ENCODE assay signal across 19 cellular contexts in the genomic region with DNA sequence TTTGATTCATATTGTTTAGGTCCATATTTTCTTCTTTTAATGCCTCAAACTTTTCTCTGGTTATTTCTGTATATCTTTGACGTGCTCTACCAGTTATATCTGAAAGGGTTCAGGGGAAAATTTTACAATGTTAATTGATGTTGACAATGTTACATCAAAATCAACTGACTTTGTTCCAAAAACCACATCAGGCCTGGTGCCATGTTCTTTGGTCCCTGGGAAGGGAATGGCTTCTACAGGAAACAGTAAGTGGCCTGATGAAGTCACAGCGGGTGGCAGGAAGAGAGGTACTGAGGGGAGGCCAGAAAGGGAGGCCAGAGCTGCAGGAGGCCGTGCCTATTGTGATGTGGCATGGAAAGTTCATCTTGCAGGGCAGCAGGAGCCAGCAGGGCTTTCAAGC. TPM values are rescaled to one million over a fixed set of nuclear protein-coding genes. Genes with fewer than 3 reads are reported as not detected.
DNase-seq lines count a peak whose midpoint lies in the region; ATAC-seq and TF ChIP-seq lines count a peak whose summit lies in the region.
"Had no signal": no experiment of that assay in that cellular context is flagged by ENCODE, and none has a peak within 500 bp of the region (broad histone marks: within the 10 kb centered on the region; RNA-seq: fewer than 3 reads in every experiment).

No MANE protein-coding gene starts in this region.

- TF ChIP-seq CTCF in LNCaP clone FGC (IDR thresholded peaks at IDR 0.05; ENCODE audit: control insufficient read depth, extremely low read depth, insufficient read depth): no peak
- TF ChIP-seq CTCF in nephron progenitor cell (IDR thresholded peaks at IDR 0.05): no peak
- TF ChIP-seq CTCF in mesothelial cell of epicardium (IDR thresholded peaks at IDR 0.05; ENCODE audit: unreplicated experiment): no peak

- no peaks in the 10 kb centered on the region for H3K9me3 ChIP-seq in CD4-positive, alpha-beta memory T cell (ENCODE audit: control insufficient read depth in 1 of 2, low read length in 2 of 2)
- H3K9me3 ChIP-seq: A549 had no signal

- H3K4me1 Mint-ChIP-seq in CD4-positive, alpha-beta memory T cell: no peaks in the 10 kb centered on the region
- H3K4me1 Mint-ChIP-seq in nephron progenitor cell (no peaks in the 10 kb centered on the region), mesothelial cell of epicardium (no peaks in the 10 kb centered on the region)
- H3K4me1 Mint-ChIP-seq in stimulated activated effector memory CD8-positive, alpha-beta T cell treated with anti-CD3 and anti-CD28 coated beads, Interleukin-12 subunit alpha, Interleukin-12 subunit beta, amount 100 ng/mL, for 72 hours: peaks cover 8% of the 10 kb centered on the region
- no peaks in the 10 kb centered on the region for H3K4me1 Mint-ChIP-seq in activated CD4-positive, alpha-beta T cell treated with anti-CD3 and anti-CD28 coated beads, Interleukin-2, amount 10 ng/mL, durations not matched to agents 24 days and 14 days
- H3K4me1 Mint-ChIP-seq: CD14-positive monocyte had no signal

- H3K36me3 Mint-ChIP-seq in CD4-positive, alpha-beta memory T cell: peaks cover 43 to 63% of the 10 kb centered on the region in 2 donors
- H3K36me3 Mint-ChIP-seq in nephron progenitor cell (ENCODE audit: low read depth) (peaks cover 67% of the 10 kb centered on the region), mesothelial cell of epicardium (peaks cover 48% of the 10 kb centered on the region)
- H3K36me3 Mint-ChIP-seq in stimulated activated effector memory CD8-positive, alpha-beta T cell treated with anti-CD3 and anti-CD28 coated beads, Interleukin-12 subunit alpha, Interleukin-12 subunit beta, amount 100 ng/mL, for 72 hours: peaks cover 32% of the 10 kb centered on the region
- H3K36me3 Mint-ChIP-seq in activated CD4-positive, alpha-beta T cell treated with anti-CD3 and anti-CD28 coated beads, Interleukin-2, amount 10 ng/mL, durations not matched to agents 24 days and 14 days (ENCODE audit: low read depth): peaks cover 20% of the 10 kb centered on the region

- no peak overlapping the region for H3K4me3 Mint-ChIP-seq in CD4-positive, alpha-beta memory T cell
- H3K4me3 Mint-ChIP-seq in nephron progenitor cell (no peak overlapping the region), mesothelial cell of epicardium (no peak overlapping the region)
- H3K4me3 Mint-ChIP-seq in stimulated activated effector memory CD8-positive, alpha-beta T cell treated with anti-CD3 and anti-CD28 coated beads, Interleukin-12 subunit alpha, Interleukin-12 subunit beta, amount 100 ng/mL, for 72 hours: no peak overlapping the region
- H3K4me3 Mint-ChIP-seq in activated CD4-positive, alpha-beta T cell treated with anti-CD3 and anti-CD28 coated beads, Interleukin-2, amount 10 ng/mL, durations not matched to agents 24 days and 14 days: no peak overlapping the region
- H3K4me3 Mint-ChIP-seq: CD14-positive monocyte; CD8-positive, alpha-beta T cell had no signal

- CTCF ChIA-PET in CD4-positive, alpha-beta memory T cell (lab: Charles Lee; ENCODE audit: partially characterized antibody): no interaction called here

- intact Hi-C loops in CD4-positive, alpha-beta memory T cell (cut with micrococcal nuclease): no loop called here
- intact Hi-C loops in activated CD4-positive, alpha-beta T cell treated with anti-CD3 and anti-CD28 coated beads, Interleukin-2, amount 10 ng/mL, durations not matched to agents 24 days and 14 days (cut with micrococcal nuclease): no loop called here

- no peaks in the 10 kb centered on the region for H3K27me3 Mint-ChIP-seq in CD4-positive, alpha-beta memory T cell
- H3K27me3 Mint-ChIP-seq in nephron progenitor cell (ENCODE audit: low read depth, poor library complexity) (peaks cover 3% of the 10 kb centered on the region), mesothelial cell of epicardium (ENCODE audit: low read depth) (no peaks in the 10 kb centered on the region)
- no peaks in the 10 kb centered on the region for H3K27me3 Mint-ChIP-seq in activated CD4-positive, alpha-beta T cell treated with anti-CD3 and anti-CD28 coated beads, Interleukin-2, amount 10 ng/mL, durations not matched to agents 24 days and 14 days

- peaks cover 5% of the 10 kb centered on the region for H3K36me3 ChIP-seq in CD4-positive, alpha-beta memory T cell (ENCODE audit: insufficient read depth, low read length)

- no peak overlapping the region for H3K27ac ChIP-seq in CD4-positive, alpha-beta memory T cell (ENCODE audit: low read depth, low read length)
- H3K27ac ChIP-seq: A549 had no signal

- peak overlapping the region in 4 of 7 donors; percentile 52 to 62 (median 59) for H3K27ac Mint-ChIP-seq in CD4-positive, alpha-beta memory T cell
- H3K27ac Mint-ChIP-seq in nephron progenitor cell (peak overlapping the region; percentile 9), mesothelial cell of epicardium (no peak overlapping the region)
- peak overlapping the region; percentile 17 for H3K27ac Mint-ChIP-seq in stimulated activated effector memory CD8-positive, alpha-beta T cell treated with anti-CD3 and anti-CD28 coated beads, Interleukin-12 subunit alpha, Interleukin-12 subunit beta, amount 100 ng/mL, for 72 hours
- H3K27ac Mint-ChIP-seq in activated CD4-positive, alpha-beta T cell treated with anti-CD3 and anti-CD28 coated beads, Interleukin-2, amount 10 ng/mL, durations not matched to agents 24 days and 14 days: no peak overlapping the region
- H3K27ac Mint-ChIP-seq: CD14-positive monocyte; CD8-positive, alpha-beta T cell had no signal

- no peak overlapping the region for H3K4me3 ChIP-seq in CD4-positive, alpha-beta memory T cell (ENCODE audit: low read length in 2 of 2)
- no peak overlapping the region for H3K4me3 ChIP-seq in LNCaP clone FGC (ENCODE audit: low read depth, low read length)
- H3K4me3 ChIP-seq: A549, K562 had no signal

- H3K4me1 ChIP-seq in CD4-positive, alpha-beta memory T cell (ENCODE audit: insufficient read depth, low read length): no peaks in the 10 kb centered on the region

- no peak for DNase-seq in CD4-positive, alpha-beta memory T cell
- DNase-seq in LNCaP clone FGC (ENCODE audit: low read depth) (peak; percentile 66), nephron progenitor cell (no peak), mesothelial cell of epicardium (ENCODE audit: low spot score in 2 of 2, unreplicated experiment in 2 of 2) (no peak)
- no peak for DNase-seq in stimulated activated effector memory CD8-positive, alpha-beta T cell treated with anti-CD3 and anti-CD28 coated beads, Interleukin-12 subunit alpha, Interleukin-12 subunit beta, amount 100 ng/mL, for 72 hours (ENCODE audit: low spot score in 2 of 2)
- DNase-seq in activated CD4-positive, alpha-beta T cell treated with anti-CD3 and anti-CD28 coated beads, Interleukin-2, amount 10 ng/mL, durations not matched to agents 24 days and 14 days: no peak
- DNase-seq: AML-193; Calu3; CD8-positive, alpha-beta T cell; DMS79 treated with DMSO at 0.1 percent for 48 hours; GF-D8; GOT3; H7; IMR-90 had no signal

- POLR2A ChIA-PET in CD4-positive, alpha-beta memory T cell (lab: Charles Lee; ENCODE audit: partially characterized antibody): no interaction called here

- ATAC-seq in stimulated activated effector memory CD8-positive, alpha-beta T cell treated with anti-CD3 and anti-CD28 coated beads, Interleukin-12 subunit alpha, Interleukin-12 subunit beta, amount 100 ng/mL, for 72 hours: no peak
- ATAC-seq in HG03442 (IDR thresholded peaks at IDR 0.05; ENCODE audit: unreplicated experiment): no peak
- ATAC-seq: A549; CD8-positive, alpha-beta T cell; HCT116; K562 had no signal

- H3K27me3 ChIP-seq in CD4-positive, alpha-beta memory T cell (ENCODE audit: insufficient read depth, low read length): no peaks in the 10 kb centered on the region

- H3K9me3 Mint-ChIP-seq in CD4-positive, alpha-beta memory T cell: peaks cover 0 to 7% (median 3%) of the 10 kb centered on the region in 8 donors
- H3K9me3 Mint-ChIP-seq in nephron progenitor cell (peaks cover 6% of the 10 kb centered on the region), mesothelial cell of epicardium (peaks cover 9% of the 10 kb centered on the region)
- peaks cover 2% of the 10 kb centered on the region for H3K9me3 Mint-ChIP-seq in stimulated activated effector memory CD8-positive, alpha-beta T cell treated with anti-CD3 and anti-CD28 coated beads, Interleukin-12 subunit alpha, Interleukin-12 subunit beta, amount 100 ng/mL, for 72 hours
- H3K9me3 Mint-ChIP-seq in activated CD4-positive, alpha-beta T cell treated with anti-CD3 and anti-CD28 coated beads, Interleukin-2, amount 10 ng/mL, durations not matched to agents 24 days and 14 days: peaks cover 6% of the 10 kb centered on the region

RNA-seq across cellular contexts. Expression of gene CEP89, which starts 38.2 kb away (rescaled TPM):
- total RNA-seq in CD4-positive, alpha-beta memory T cell: 10 to 100 TPM; 20.2 to 20.6 TPM
- 10 to 100 TPM in 1 of 2 donors, 1 to 10 TPM in 1; 4.9 to 15.5 TPM for polyA plus RNA-seq in CD4-positive, alpha-beta memory T cell
- total RNA-seq in mesothelial cell of epicardium: 29.0 to 35.2 TPM (median 30.2 TPM) in 3 replicates
- total RNA-seq in activated CD4-positive, alpha-beta T cell treated with anti-CD3 and anti-CD28 coated beads, Interleukin-2, amount 10 ng/mL, durations not matched to agents 24 days and 14 days: 16.9 and 17.6 TPM in 2 replicates

RNA-seq across cellular contexts. Expression of gene FAAP24, which starts 38.5 kb away (rescaled TPM):
- total RNA-seq in CD4-positive, alpha-beta memory T cell: 1 to 10 TPM; 1.3 to 1.8 TPM
- polyA plus RNA-seq in CD4-positive, alpha-beta memory T cell: 1 to 10 TPM in 1 of 2 donors, under 1 TPM in 1; 0.78 to 2.3 TPM
- total RNA-seq in mesothelial cell of epicardium: 4.3 to 6.0 TPM (median 5.2 TPM) in 3 replicates
- 10.0 and 10.1 TPM in 2 replicates for total RNA-seq in activated CD4-positive, alpha-beta T cell treated with anti-CD3 and anti-CD28 coated beads, Interleukin-2, amount 10 ng/mL, durations not matched to agents 24 days and 14 days

Comparison
In these comparisons a context has a peak if more than half of its experiments do, and no peak if none do; other contexts are left out.
1. H3K27ac Mint-ChIP-seq: peak in CD4-positive, alpha-beta memory T cell (4 of 7), nephron progenitor cell (single experiment) and stimulated activated effector memory CD8-positive, alpha-beta T cell treated with anti-CD3 and anti-CD28 coated beads, Interleukin-12 subunit alpha, Interleukin-12 subunit beta, amount 100 ng/mL, for 72 hours (single experiment); none in mesothelial cell of epicardium (single experiment) and activated CD4-positive, alpha-beta T cell treated with anti-CD3 and anti-CD28 coated beads, Interleukin-2, amount 10 ng/mL, durations not matched to agents 24 days and 14 days (single experiment).